Comparison of ENCODE assay signal across 8 cellular contexts in the genomic region with DNA sequence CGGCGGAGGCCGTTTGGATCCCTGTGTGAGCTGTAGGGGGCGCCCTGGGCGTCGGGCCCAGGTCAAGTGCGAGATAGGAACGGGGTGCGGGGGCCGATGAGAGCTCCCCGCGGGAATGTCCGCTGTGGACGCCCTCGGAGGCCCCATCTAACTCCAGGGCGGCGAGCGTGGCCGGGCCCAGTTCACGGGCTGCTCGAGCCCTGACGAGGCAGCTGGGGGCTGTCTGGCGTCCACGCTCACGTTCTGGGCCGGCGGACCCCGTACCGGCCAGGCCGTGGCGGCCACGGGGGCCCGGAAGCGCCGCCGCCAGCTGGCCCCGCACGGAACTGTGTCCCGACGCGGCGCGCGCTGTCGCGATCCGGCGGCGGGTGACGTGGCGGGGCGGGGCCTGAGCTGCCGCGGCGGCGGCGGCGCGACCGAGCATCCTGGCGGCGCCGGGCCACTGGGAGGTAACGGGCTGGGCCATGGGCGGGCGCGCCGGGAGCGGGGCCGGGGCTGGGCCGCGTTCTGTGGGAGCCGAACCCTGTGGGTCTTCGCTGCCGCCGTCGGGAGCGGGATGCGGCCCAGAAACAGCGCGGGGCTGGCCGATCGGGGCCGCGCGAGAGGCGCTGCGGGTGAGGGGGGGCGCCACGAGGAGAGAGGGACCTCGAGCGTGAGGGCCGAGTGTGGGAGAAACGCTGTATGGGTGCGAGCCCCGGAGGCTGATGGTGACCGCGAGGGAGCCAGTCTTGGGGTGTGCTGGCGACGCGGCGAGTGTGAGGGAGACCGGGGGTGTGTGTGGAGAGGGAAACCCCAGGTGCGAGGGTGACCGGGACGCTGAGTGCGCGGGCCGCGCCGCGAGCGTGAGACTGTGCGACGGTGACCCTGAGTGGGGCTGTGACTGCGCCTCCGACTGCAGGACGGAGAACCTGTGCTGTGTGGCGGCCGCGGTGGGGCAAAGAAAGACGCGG. TPM values are rescaled to one million over a fixed set of nuclear protein-coding genes. Genes with fewer than 3 reads are reported as not detected.
DNase-seq lines count a peak whose midpoint lies in the region; ATAC-seq and TF ChIP-seq lines count a peak whose summit lies in the region.

A gene (plus strand): TSS at position 399 of the 950 bp plus-strand sequence. CDS start 10,201 bp downstream, outside the sequence.

- peak; percentile 78 for TF ChIP-seq CTCF in mucosa of descending colon (IDR thresholded peaks at IDR 0.05)

- ATAC-seq in HG03095 (IDR thresholded peaks at IDR 0.05; ENCODE audit: unreplicated experiment) (peak; percentile 53), mucosa of descending colon (peak; percentile 79)

- peaks cover 9% of the 10 kb centered on the region for H3K4me1 ChIP-seq in NT2/D1 (ENCODE audit: insufficient read depth, insufficient read length)
- H3K4me1 ChIP-seq in mucosa of descending colon (ENCODE audit: low read depth): peaks cover 36% of the 10 kb centered on the region

- TF ChIP-seq POLR2A in GM18526 (IDR thresholded peaks at IDR 0.05; ENCODE audit: extremely low read depth, insufficient read length): peak; percentile 74

- no peaks in the 10 kb centered on the region for H3K9me3 ChIP-seq in NT2/D1 (ENCODE audit: insufficient read depth, low read length)
- no peaks in the 10 kb centered on the region for H3K9me3 ChIP-seq in mucosa of descending colon

- H3K27me3 ChIP-seq in NT2/D1 (ENCODE audit: insufficient read depth, insufficient read length): peaks cover 17% of the 10 kb centered on the region

- peak within 1 kb of the TSS; percentile 97 for H3K4me3 ChIP-seq in NT2/D1 (ENCODE audit: insufficient read length, low read depth)
- H3K4me3 ChIP-seq in mucosa of descending colon: peak within 1 kb of the TSS; percentile 64

- DNase-seq in AG08395 (ENCODE audit: low spot score): peak; percentile 91
- DNase-seq in NT2/D1 (ENCODE audit: low read depth, low spot score): no peak
- DNase-seq in activated CD8-positive, alpha-beta memory T cell treated with anti-CD3 and anti-CD28 coated beads, Interleukin-2, amount 50 U/mL, for 48 hours: peak; percentile 93
- peak; percentile 63 for DNase-seq in epidermal melanocyte (ENCODE audit: insufficient read length, low spot score)
- DNase-seq in mucosa of descending colon: peak; percentile 81 to 88 (median 87)
- DNase-seq in stimulated activated CD8-positive, alpha-beta memory T cell treated with anti-CD3 and anti-CD28 coated beads, Interleukin-4, amount 100 ng/mL, for 24 hours (ENCODE audit: low read depth): peak; percentile 75

- peak within 1 kb of the TSS; percentile 97 for H3K9ac ChIP-seq in NT2/D1 (ENCODE audit: insufficient read length, low read depth)

- H3K36me3 ChIP-seq in NT2/D1 (ENCODE audit: insufficient read depth, insufficient read length, low read length) (peaks cover 22% of the 10 kb centered on the region), mucosa of descending colon (ENCODE audit: low read depth) (no peaks in the 10 kb centered on the region)

- intact Hi-C loops in mucosa of descending colon (cut with DNase I, micrococcal nuclease): loop anchor here in 1 of 2 donors (5.0 kb wide), 1 partner anchor 63 kb away; no protein-coding TSS in a partner anchor

RNA-seq across cellular contexts. Expression of the gene that starts here (rescaled TPM):
- total RNA-seq in mucosa of descending colon: 10 to 100 TPM; 35.0 to 41.4 (median 37.2) TPM
